In genomic region chr3:42831321-42831713, GRCh38 we compare ENCODE assay signal across 1 cellular context.
A peak's percentile ranks its signal among the peaks of the same experiment; 100 is the strongest.
TF ChIP-seq lines count a peak whose summit lies in the region.

No MANE protein-coding gene starts in this region.

TF ChIP-seq in HepG2, 621 proteins besides CTCF, POLR2A, EP300 and RAD21 (continued from another document):
- peak; percentile 38; the same call in 1 of the 2 replicates for TF ChIP-seq ZNF687 (CRISPR knock-in tag; IDR thresholded peaks at IDR 0.05)
- no peak for TF ChIP-seq HOXA7 (CRISPR knock-in tag; IDR thresholded peaks at IDR 0.05)
- TF ChIP-seq ZNF501 (CRISPR knock-in tag; IDR thresholded peaks at IDR 0.05): 0 out of 2 replicates have a peak, but pooled peaks have one; percentile 43
- peak; percentile 32 to 60; a peak in 2 of 4 replicates for TF ChIP-seq HMGXB4 (CRISPR knock-in tag; IDR thresholded peaks at IDR 0.05; ENCODE audit: borderline replicate concordance in 1 of 2, low read depth in 1 of 2)
- no peak for TF ChIP-seq ZNF274 (CRISPR knock-in tag; IDR thresholded peaks at IDR 0.05)
- TF ChIP-seq ZMYM4 (CRISPR knock-in tag; IDR thresholded peaks at IDR 0.05): peak; percentile 42; the same call in 1 of the 2 replicates
- TF ChIP-seq ZNF605 (CRISPR knock-in tag; IDR thresholded peaks at IDR 0.05): no peak
- peak; percentile 94 for TF ChIP-seq STAG1 (CRISPR knock-in tag; IDR thresholded peaks at IDR 0.05)
- no peak for TF ChIP-seq ATF1 (CRISPR knock-in tag; IDR thresholded peaks at IDR 0.05)
- no peak for TF ChIP-seq PHF21A (CRISPR knock-in tag; IDR thresholded peaks at IDR 0.05)
- TF ChIP-seq AGO2 (optimal IDR thresholded peaks at IDR 0.05; ENCODE audit: low read depth, low read length): no peak
- TF ChIP-seq ZNF44 (CRISPR knock-in tag; IDR thresholded peaks at IDR 0.05): no peak
- 0 out of 2 replicates have a peak, but pooled peaks have one; percentile 42 for TF ChIP-seq RFX5 (IDR thresholded peaks at IDR 0.05; ENCODE audit: low read depth, low read length)
